8 cellular contexts compared by ENCODE assay signal in genomic region chr12:68223067-68223747, GRCh38. TPM values are rescaled to one million over a fixed set of nuclear protein-coding genes. Genes with fewer than 3 reads are reported as not detected.
A peak's percentile ranks its signal among the peaks of the same experiment; 100 is the strongest.
DNase-seq lines count a peak whose midpoint lies in the region; ATAC-seq lines count a peak whose summit lies in the region.

No MANE protein-coding gene starts in this region.

- H3K27me3 Mint-ChIP-seq in activated CD4-positive, alpha-beta memory T cell treated with anti-CD3 and anti-CD28 coated beads, Interleukin-2, amount 10 ng/mL, durations not matched to agents 7 days and 5 days = peaks cover 26% of the 10 kb centered on the region

- POLR2A ChIA-PET in activated CD4-positive, alpha-beta memory T cell treated with anti-CD3 and anti-CD28 coated beads, Interleukin-2, amount 10 ng/mL, durations not matched to agents 7 days and 5 days (lab: Charles Lee) = interaction anchor here (1.0 to 2.6 kb wide), 5 partner anchors 11 to 93 kb away, joined by 3 to 10 read pairs (median 3); no protein-coding TSS in a partner anchor

- H2BK15ac ChIP-seq in mesendoderm (replicated peaks; ENCODE audit: low read depth) = no peak overlapping the region

- no peak overlapping the region for H3K4me3 ChIP-seq in BLaER1
- no peak overlapping the region for H3K4me3 ChIP-seq in effector memory CD4-positive, alpha-beta T cell (ENCODE audit: insufficient read depth, low read depth, low read length, poor library complexity, severe bottlenecking)
- no peak overlapping the region for H3K4me3 ChIP-seq in mesendoderm (ENCODE audit: low read length)

- no peaks in the 10 kb centered on the region for H3K4me1 ChIP-seq in BLaER1
- no peaks in the 10 kb centered on the region for H3K4me1 ChIP-seq in effector memory CD4-positive, alpha-beta T cell (ENCODE audit: control insufficient read depth, insufficient read depth, low read length, poor library complexity, severe bottlenecking)
- no peaks in the 10 kb centered on the region for H3K4me1 ChIP-seq in mesendoderm (ENCODE audit: control insufficient read depth, low read depth, low read length)

- H3K36me3 ChIP-seq in BLaER1 = no peaks in the 10 kb centered on the region
- H3K36me3 ChIP-seq in effector memory CD4-positive, alpha-beta T cell (ENCODE audit: control insufficient read depth, insufficient read depth, low read length) = no peaks in the 10 kb centered on the region
- no peaks in the 10 kb centered on the region for H3K36me3 ChIP-seq in mesendoderm (ENCODE audit: control insufficient read depth, insufficient read depth, low read length)

- H3K23ac ChIP-seq in mesendoderm (ENCODE audit: low read length) = no peak overlapping the region

- H3K27me3 ChIP-seq in BLaER1 (no peaks in the 10 kb centered on the region), mesendoderm (ENCODE audit: insufficient read depth, low read length, poor library complexity) (no peaks in the 10 kb centered on the region)
- H3K27me3 ChIP-seq in effector memory CD4-positive, alpha-beta T cell (replicated peaks; ENCODE audit: control insufficient read depth, insufficient read depth, low read length, poor library complexity, severe bottlenecking) = no peaks in the 10 kb centered on the region

- H3K18ac ChIP-seq in mesendoderm (ENCODE audit: low read length) = no peak overlapping the region

- ATAC-seq in GM19351 (IDR thresholded peaks at IDR 0.05; ENCODE audit: unreplicated experiment) (peak; percentile 85), HG03520 (IDR thresholded peaks at IDR 0.05; ENCODE audit: unreplicated experiment) (peak; percentile 80)

- no peak overlapping the region for H3K4ac ChIP-seq in mesendoderm (ENCODE audit: low read depth, low read length)

- H3K27ac Mint-ChIP-seq in activated CD4-positive, alpha-beta memory T cell treated with anti-CD3 and anti-CD28 coated beads, Interleukin-2, amount 10 ng/mL, durations not matched to agents 7 days and 5 days = peak overlapping the region; percentile 63

- H3K27ac ChIP-seq in BLaER1 (no peak overlapping the region), mesendoderm (ENCODE audit: low read depth, low read length) (no peak overlapping the region)
- no peak overlapping the region for H3K27ac ChIP-seq in effector memory CD4-positive, alpha-beta T cell (ENCODE audit: insufficient read depth, low read length, poor library complexity, severe bottlenecking)

- H3K36me3 Mint-ChIP-seq in activated CD4-positive, alpha-beta memory T cell treated with anti-CD3 and anti-CD28 coated beads, Interleukin-2, amount 10 ng/mL, durations not matched to agents 7 days and 5 days (ENCODE audit: low read depth) = peaks cover 3% of the 10 kb centered on the region

- peak overlapping the region; percentile 16; the same call in 1 of the 2 replicates for H3K4me2 ChIP-seq in BLaER1
- H3K4me2 ChIP-seq in mesendoderm (ENCODE audit: low read length) = no peak overlapping the region

- H4K5ac ChIP-seq in mesendoderm (ENCODE audit: low read length) = no peak overlapping the region

- H4K8ac ChIP-seq in mesendoderm (ENCODE audit: low read depth, low read length) = no peak overlapping the region

- CTCF ChIA-PET in activated CD4-positive, alpha-beta memory T cell treated with anti-CD3 and anti-CD28 coated beads, Interleukin-2, amount 10 ng/mL, durations not matched to agents 7 days and 5 days (lab: Charles Lee) = interaction anchor here (0.6 to 5.8 kb wide), 37 partner anchors 8 to 247 kb away, joined by 3 to 90 read pairs (median 4); partner anchors contain the start of gene MDM1

- peaks cover 35% of the 10 kb centered on the region for H3K4me1 Mint-ChIP-seq in activated CD4-positive, alpha-beta memory T cell treated with anti-CD3 and anti-CD28 coated beads, Interleukin-2, amount 10 ng/mL, durations not matched to agents 7 days and 5 days

- no peaks in the 10 kb centered on the region for H4K20me1 ChIP-seq in BLaER1

- no peaks in the 10 kb centered on the region for H3K9me3 ChIP-seq in BLaER1
- H3K9me3 ChIP-seq in effector memory CD4-positive, alpha-beta T cell (ENCODE audit: control insufficient read depth, low read length) = no peaks in the 10 kb centered on the region

- no peaks in the 10 kb centered on the region for H3K9me3 Mint-ChIP-seq in activated CD4-positive, alpha-beta memory T cell treated with anti-CD3 and anti-CD28 coated beads, Interleukin-2, amount 10 ng/mL, durations not matched to agents 7 days and 5 days

- no peak overlapping the region for H2AK5ac ChIP-seq in mesendoderm (ENCODE audit: low read length)

- H3K79me2 ChIP-seq in mesendoderm (ENCODE audit: control insufficient read depth, insufficient read depth, low read length) = no peaks in the 10 kb centered on the region

- H2BK5ac ChIP-seq in mesendoderm (ENCODE audit: low read length) = no peak overlapping the region

- no CpG with 5 or more reads among the region's 12 CpGs for WGBS in mesendoderm (ENCODE audit: extremely low coverage, insufficient coverage, low lambda C conversion rate)

- DNase-seq in NCI-H774 (lab: John Stamatoyannopoulos, UW) (peak; percentile 82), mesendoderm (peak; percentile 96)
- peak; percentile 78 for DNase-seq in activated CD4-positive, alpha-beta memory T cell treated with anti-CD3 and anti-CD28 coated beads, Interleukin-2, amount 10 ng/mL, durations not matched to agents 7 days and 5 days
- DNase-seq in effector memory CD4-positive, alpha-beta T cell = peak; percentile 37 to 57 (median 45)
- peak; percentile 33 to 45 for DNase-seq in stimulated activated CD8-positive, alpha-beta memory T cell treated with anti-CD3 and anti-CD28 coated beads, Interleukin-15, amount 100 ng/mL, for 48 hours (ENCODE audit: low read depth in 2 of 2)

- no peak overlapping the region for H3K56ac ChIP-seq in mesendoderm (ENCODE audit: low read length)

- no peak overlapping the region for H2BK120ac ChIP-seq in mesendoderm (ENCODE audit: low read depth, low read length)

- H3K9ac ChIP-seq in BLaER1 (no peak overlapping the region), mesendoderm (ENCODE audit: low read length) (no peak overlapping the region)

- H3K4me3 Mint-ChIP-seq in activated CD4-positive, alpha-beta memory T cell treated with anti-CD3 and anti-CD28 coated beads, Interleukin-2, amount 10 ng/mL, durations not matched to agents 7 days and 5 days = peak overlapping the region; percentile 59

- H3K79me1 ChIP-seq in mesendoderm (ENCODE audit: low read length) = no peaks in the 10 kb centered on the region

RNA-seq across cellular contexts. Expression of gene IL26, which starts 2.4 kb away (rescaled TPM):
- total RNA-seq in activated CD4-positive, alpha-beta memory T cell treated with anti-CD3 and anti-CD28 coated beads, Interleukin-2, amount 10 ng/mL, durations not matched to agents 7 days and 5 days = 1 to 10 TPM; 2.3 to 3.3 TPM
- polyA plus RNA-seq in mesendoderm (2013, experiment 1 of 2) = not detected
- not detected for polyA plus RNA-seq in mesendoderm (2013, experiment 2 of 2)

RNA-seq across cellular contexts. Expression of gene IL22, which starts 30.2 kb away (rescaled TPM):
- 1 to 10 TPM; 3.8 to 4.7 TPM for total RNA-seq in activated CD4-positive, alpha-beta memory T cell treated with anti-CD3 and anti-CD28 coated beads, Interleukin-2, amount 10 ng/mL, durations not matched to agents 7 days and 5 days
- polyA plus RNA-seq in mesendoderm (2013, experiment 1 of 2) = not detected
- not detected for polyA plus RNA-seq in mesendoderm (2013, experiment 2 of 2)

Comparison
In these comparisons a context has a peak if more than half of its experiments do, and no peak if none do; other contexts are left out.
1. DNase-seq: peak in every context shown above with its lines; median percentile 96 in mesendoderm; 82 in NCI-H774; 78 in activated CD4-positive, alpha-beta memory T cell treated with anti-CD3 and anti-CD28 coated beads, Interleukin-2, amount 10 ng/mL, durations not matched to agents 7 days and 5 days; 45 in effector memory CD4-positive, alpha-beta T cell; 39 in stimulated activated CD8-positive, alpha-beta memory T cell treated with anti-CD3 and anti-CD28 coated beads, Interleukin-15, amount 100 ng/mL, for 48 hours.